Comparison of ENCODE assay signal across 9 cellular contexts in genomic region chr12:34126239-34126641, GRCh38.
DNase-seq lines count a peak whose midpoint lies in the region; ATAC-seq and TF ChIP-seq lines count a peak whose summit lies in the region.
"Had no signal": no experiment of that assay in that cellular context is flagged by ENCODE, and none has a peak within 500 bp of the region (broad histone marks: within the 10 kb centered on the region; RNA-seq: fewer than 3 reads in every experiment).

No MANE protein-coding gene starts in this region.

- POLR2A ChIA-PET in CD8-positive, alpha-beta memory T cell (lab: Charles Lee) = no interaction called here

- peaks cover 5 to 12% of the 10 kb centered on the region in 2 donors for H3K27me3 Mint-ChIP-seq in CD8-positive, alpha-beta memory T cell
- peaks cover 6% of the 10 kb centered on the region for H3K27me3 Mint-ChIP-seq in T-helper 2 cell treated with Interferon-gamma antibody and Interleukin-4, amounts not matched to agents 5 μg/mL and 100 μg/mL, for 36 hours (ENCODE audit: low read depth)

- peak in 1 of 5 donors; percentile 12 for DNase-seq in CD8-positive, alpha-beta memory T cell
- no peak for DNase-seq in T-helper 2 cell treated with Interferon-gamma antibody and Interleukin-4, amounts not matched to agents 5 μg/mL and 100 μg/mL, for 36 hours (ENCODE audit: low spot score)
- no peak for DNase-seq in lower lobe of right lung
- DNase-seq in germinal center (ENCODE audit: low spot score) = no peak
- no peak for DNase-seq in DMS 273 (lab: John Stamatoyannopoulos, UW; ENCODE audit: unreplicated experiment)
- DNase-seq in activated CD4-positive, CD25-positive, alpha-beta regulatory T cell treated with anti-CD3 and anti-CD28 coated beads, Interleukin-2, amount 50 U/mL, for 72 hours = no peak
- DNase-seq: NCI-H1092 treated with DMSO at 0.1 percent for 48 hours had no signal

- peaks cover 10% of the 10 kb centered on the region for H3K4me1 ChIP-seq in CD8-positive, alpha-beta memory T cell (ENCODE audit: insufficient read depth, low read length)
- no peaks in the 10 kb centered on the region for H3K4me1 ChIP-seq in lower lobe of right lung
- H3K4me1 ChIP-seq: neural progenitor cell had no signal

- no peaks in the 10 kb centered on the region for H3K36me3 ChIP-seq in CD8-positive, alpha-beta memory T cell (ENCODE audit: insufficient read depth, low read length)
- no peaks in the 10 kb centered on the region for H3K36me3 ChIP-seq in lower lobe of right lung
- H3K36me3 ChIP-seq: neural progenitor cell had no signal

- H3K9me3 Mint-ChIP-seq in CD8-positive, alpha-beta memory T cell = no peaks in the 10 kb centered on the region
- H3K9me3 Mint-ChIP-seq in T-helper 2 cell treated with Interferon-gamma antibody and Interleukin-4, amounts not matched to agents 5 μg/mL and 100 μg/mL, for 36 hours = no peaks in the 10 kb centered on the region

- peaks cover 0 to 8% (median 0%) of the 10 kb centered on the region in 3 donors for H3K36me3 Mint-ChIP-seq in CD8-positive, alpha-beta memory T cell
- H3K36me3 Mint-ChIP-seq in T-helper 2 cell treated with Interferon-gamma antibody and Interleukin-4, amounts not matched to agents 5 μg/mL and 100 μg/mL, for 36 hours (ENCODE audit: low read depth) = no peaks in the 10 kb centered on the region
- H3K36me3 Mint-ChIP-seq: neural progenitor cell had no signal

- H3K4me1 Mint-ChIP-seq in CD8-positive, alpha-beta memory T cell = peaks cover 15 to 19% (median 18%) of the 10 kb centered on the region in 3 donors
- H3K4me1 Mint-ChIP-seq in T-helper 2 cell treated with Interferon-gamma antibody and Interleukin-4, amounts not matched to agents 5 μg/mL and 100 μg/mL, for 36 hours (ENCODE audit: low read depth) = peaks cover 15% of the 10 kb centered on the region
- H3K4me1 Mint-ChIP-seq: neural progenitor cell had no signal

- ATAC-seq in GM21786 (IDR thresholded peaks at IDR 0.05; ENCODE audit: unreplicated experiment) = peak; percentile 49
- ATAC-seq in lower lobe of right lung = peak; percentile 35 to 52

- peak overlapping the region in 6 of 8 donors; percentile 49 to 87 (median 68) for H3K27ac Mint-ChIP-seq in CD8-positive, alpha-beta memory T cell
- peak overlapping the region; percentile 84 for H3K27ac Mint-ChIP-seq in T-helper 2 cell treated with Interferon-gamma antibody and Interleukin-4, amounts not matched to agents 5 μg/mL and 100 μg/mL, for 36 hours
- H3K27ac Mint-ChIP-seq: neural progenitor cell had no signal

- H3K9me3 ChIP-seq in CD8-positive, alpha-beta memory T cell (ENCODE audit: low read length) = no peaks in the 10 kb centered on the region
- no peaks in the 10 kb centered on the region for H3K9me3 ChIP-seq in lower lobe of right lung

- CTCF ChIA-PET in CD8-positive, alpha-beta memory T cell (lab: Charles Lee) = no interaction called here

- H3K27ac ChIP-seq in CD8-positive, alpha-beta memory T cell (ENCODE audit: low read depth, low read length) = no peak overlapping the region
- peak overlapping the region; percentile 15 for H3K27ac ChIP-seq in lower lobe of right lung
- H3K27ac ChIP-seq: neural progenitor cell had no signal

- intact Hi-C loops in lower lobe of right lung (cut with DNase I) = loop anchor here (10.0 kb wide), 1 partner anchor 99 kb away; no protein-coding TSS in a partner anchor

- H3K27me3 ChIP-seq in CD8-positive, alpha-beta memory T cell (ENCODE audit: insufficient read depth, low read length, poor library complexity, severe bottlenecking) = no peaks in the 10 kb centered on the region
- no peaks in the 10 kb centered on the region for H3K27me3 ChIP-seq in lower lobe of right lung (ENCODE audit: low read depth)
- H3K27me3 ChIP-seq: neural progenitor cell had no signal

- peak overlapping the region; percentile 66 to 87 (median 83) for H3K4me3 Mint-ChIP-seq in CD8-positive, alpha-beta memory T cell
- peak overlapping the region; percentile 58 for H3K4me3 Mint-ChIP-seq in T-helper 2 cell treated with Interferon-gamma antibody and Interleukin-4, amounts not matched to agents 5 μg/mL and 100 μg/mL, for 36 hours
- H3K4me3 Mint-ChIP-seq: neural progenitor cell had no signal

- peak overlapping the region; percentile 46 for H3K4me3 ChIP-seq in CD8-positive, alpha-beta memory T cell (ENCODE audit: low read length)
- H3K4me3 ChIP-seq in lower lobe of right lung = peak overlapping the region; percentile 31
- H3K4me3 ChIP-seq: neural progenitor cell had no signal

- TF ChIP-seq CTCF in lower lobe of right lung (IDR thresholded peaks at IDR 0.05) = no peak
